18 cellular contexts compared by ENCODE assay signal in the genomic region with DNA sequence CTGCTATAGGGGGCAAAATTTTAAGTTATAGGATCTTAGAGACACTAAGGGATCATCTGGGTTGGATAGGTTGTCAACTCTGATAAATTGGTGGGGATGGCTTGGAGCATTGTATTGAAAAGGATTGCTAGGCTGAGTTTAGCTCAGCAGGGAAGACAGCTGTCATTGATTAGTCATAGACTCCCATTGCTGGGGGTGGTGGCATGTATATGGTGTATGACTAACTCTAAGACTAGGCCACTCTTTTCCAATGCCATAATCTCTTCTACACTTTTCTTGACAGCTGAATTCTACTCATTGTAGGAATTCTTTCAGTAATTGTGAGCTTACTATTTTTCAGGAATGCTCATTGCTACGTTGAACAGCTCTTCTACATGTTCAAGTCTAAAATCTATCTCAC.
DNase-seq lines count a peak whose midpoint lies in the region; ATAC-seq and TF ChIP-seq lines count a peak whose summit lies in the region.
"Had no signal": no experiment of that assay in that cellular context is flagged by ENCODE, and none has a peak within 500 bp of the region (broad histone marks: within the 10 kb centered on the region; RNA-seq: fewer than 3 reads in every experiment).

No MANE protein-coding gene starts in this region.

- no peak overlapping the region for H3K4me3 ChIP-seq in RWPE2 (ENCODE audit: severe bottlenecking)
- no peak overlapping the region for H3K4me3 ChIP-seq in fibroblast of mammary gland (ENCODE audit: control insufficient read depth, low read depth, low read length)
- H3K4me3 ChIP-seq: heart right ventricle had no signal

- no peaks in the 10 kb centered on the region for H3K27me3 ChIP-seq in RWPE2 (ENCODE audit: insufficient read depth, poor library complexity, severe bottlenecking)
- H3K27me3 ChIP-seq: heart right ventricle had no signal

- H3K27ac Mint-ChIP-seq in stimulated activated memory B cell treated with anti-CD40 and anti-IgM and Interleukin-4, amounts not matched to agents 10 μg/mL and 1 μg/mL and 100 μg/mL, for 72 hours, result no peak overlapping the region
- H3K27ac Mint-ChIP-seq: mesothelial cell of epicardium, WTC11 had no signal

- no peak for TF ChIP-seq CTCF in RWPE2 (IDR thresholded peaks at IDR 0.05; ENCODE audit: poor library complexity, severe bottlenecking)
- no peak for TF ChIP-seq CTCF in fibroblast of mammary gland (conservative IDR thresholded peaks at IDR 0.05; ENCODE audit: control insufficient read depth, insufficient read depth, low read depth, low read length)
- no peak for TF ChIP-seq CTCF in GM20000 (IDR thresholded peaks at IDR 0.05; ENCODE audit: extremely low read depth, missing control alignments)

- no peak overlapping the region for H3K27ac ChIP-seq in RWPE2 (ENCODE audit: poor library complexity, severe bottlenecking)
- H3K27ac ChIP-seq: C4-2B, heart right ventricle had no signal

- H3K27me3 Mint-ChIP-seq in stimulated activated memory B cell treated with anti-CD40 and anti-IgM and Interleukin-4, amounts not matched to agents 10 μg/mL and 1 μg/mL and 100 μg/mL, for 72 hours, result no peaks in the 10 kb centered on the region

- no peaks in the 10 kb centered on the region for H3K36me3 Mint-ChIP-seq in stimulated activated memory B cell treated with anti-CD40 and anti-IgM and Interleukin-4, amounts not matched to agents 10 μg/mL and 1 μg/mL and 100 μg/mL, for 72 hours
- H3K36me3 Mint-ChIP-seq: mesothelial cell of epicardium, WTC11 had no signal

- H3K4me1 Mint-ChIP-seq in stimulated activated memory B cell treated with anti-CD40 and anti-IgM and Interleukin-4, amounts not matched to agents 10 μg/mL and 1 μg/mL and 100 μg/mL, for 72 hours, result peaks cover 41% of the 10 kb centered on the region

- no peaks in the 10 kb centered on the region for H3K9me3 Mint-ChIP-seq in stimulated activated memory B cell treated with anti-CD40 and anti-IgM and Interleukin-4, amounts not matched to agents 10 μg/mL and 1 μg/mL and 100 μg/mL, for 72 hours
- H3K9me3 Mint-ChIP-seq: central memory CD8-positive, alpha-beta T cell; mesothelial cell of epicardium; WTC11 had no signal

- H3K36me3 ChIP-seq in RWPE2 (ENCODE audit: low read depth), result no peaks in the 10 kb centered on the region
- H3K36me3 ChIP-seq: heart right ventricle had no signal

- H3K4me3 Mint-ChIP-seq in stimulated activated memory B cell treated with anti-CD40 and anti-IgM and Interleukin-4, amounts not matched to agents 10 μg/mL and 1 μg/mL and 100 μg/mL, for 72 hours, result no peak overlapping the region
- H3K4me3 Mint-ChIP-seq: central memory CD8-positive, alpha-beta T cell; mesothelial cell of epicardium; WTC11 had no signal

- no peak for DNase-seq in activated CD4-positive, CD25-positive, alpha-beta regulatory T cell (lab: John Stamatoyannopoulos, UW)
- DNase-seq in EL (peak; percentile 50), RWPE2 (ENCODE audit: low spot score) (no peak), fibroblast of mammary gland (ENCODE audit: low read depth) (peak; percentile 54), GM20000 (ENCODE audit: low spot score) (no peak), NCI-H1436 (lab: John Stamatoyannopoulos, UW) (no peak)
- DNase-seq: effector CD4-positive, alpha-beta T cell; heart right ventricle; kidney; NCI-H146; NCI-H2227 treated with DMSO at 0.1 percent for 48 hours; Right ventricle myocardium superior had no signal

- no peaks in the 10 kb centered on the region for H3K9me3 ChIP-seq in RWPE2 (ENCODE audit: severe bottlenecking)
- H3K9me3 ChIP-seq: heart right ventricle had no signal

- peak; percentile 73 to 80 for ATAC-seq in activated CD4-positive, CD25-positive, alpha-beta regulatory T cell treated with anti-CD3 and anti-CD28 coated beads, Interleukin-2, amount 50 U/mL, for 24 hours
- peak; percentile 69; the same call in 2 of the 3 replicates for ATAC-seq in RWPE2 (ENCODE audit: low read depth)
- ATAC-seq in stimulated activated memory B cell treated with anti-CD40 and anti-IgM and Interleukin-4, amounts not matched to agents 10 μg/mL and 1 μg/mL and 100 μg/mL, for 72 hours, result no peak
- ATAC-seq: heart right ventricle, WTC11 had no signal

- no peaks in the 10 kb centered on the region for H3K4me1 ChIP-seq in RWPE2 (ENCODE audit: insufficient read depth, poor library complexity, severe bottlenecking)

Comparison
In these comparisons a context has a peak if more than half of its experiments do, and no peak if none do; other contexts are left out.
1. DNase-seq: peak in EL (single experiment) and fibroblast of mammary gland (single experiment); none in activated CD4-positive, CD25-positive, alpha-beta regulatory T cell (0 of 4), RWPE2 (single experiment), GM20000 (single experiment) and NCI-H1436 (single experiment).